ENCODE assay signal across 17 cellular contexts in the genomic region with DNA sequence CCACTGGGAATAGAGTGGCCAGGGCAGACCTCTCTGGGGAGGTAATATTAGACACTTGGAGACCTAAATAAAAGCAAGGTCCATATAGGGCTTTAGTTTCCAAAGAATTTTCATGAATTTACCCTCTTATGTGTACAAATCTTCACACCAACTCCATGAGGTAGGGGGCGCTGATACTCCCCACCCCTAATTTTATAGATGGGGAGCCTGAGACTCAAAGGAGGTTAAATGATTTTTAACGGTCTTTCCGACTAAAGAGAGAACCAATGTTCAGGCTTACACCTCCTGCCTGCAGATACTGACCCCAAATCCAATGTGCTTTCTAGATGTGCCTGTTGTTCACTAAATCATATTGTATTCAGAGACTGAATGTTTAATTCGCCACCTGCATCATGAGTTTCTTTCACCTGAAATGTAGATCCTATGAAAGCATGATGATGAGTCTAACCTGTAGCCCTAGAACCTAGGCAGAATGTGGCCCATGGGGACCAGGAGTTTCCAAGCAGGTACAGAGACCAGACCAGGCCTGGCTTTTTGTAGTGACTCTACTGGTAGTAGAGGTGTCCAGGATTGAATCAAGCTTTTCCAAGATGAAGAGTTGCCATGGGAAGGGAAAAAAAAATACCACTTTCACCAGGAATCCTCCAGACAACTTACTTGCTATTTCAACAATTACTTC. TPM values are rescaled to one million over a fixed set of nuclear protein-coding genes. Genes with fewer than 3 reads are reported as not detected.
A peak's percentile ranks its signal among the peaks of the same experiment; 100 is the strongest.
DNase-seq lines count a peak whose midpoint lies in the region; ATAC-seq and TF ChIP-seq lines count a peak whose summit lies in the region.
"Had no signal": no experiment of that assay in that cellular context is flagged by ENCODE, and none has a peak within 500 bp of the region (broad histone marks: within the 10 kb centered on the region; RNA-seq: fewer than 3 reads in every experiment).

No MANE protein-coding gene starts in this region.

- peak; percentile 8 for DNase-seq in NCI-H1694 (lab: John Stamatoyannopoulos, UW)
- no peak for DNase-seq in NCI-H1694 treated with DMSO at 0.1 percent for 48 hours (lab: John Stamatoyannopoulos, UW)
- no peak for DNase-seq in WTC11 (ENCODE audit: low spot score)
- peak; percentile 25 for DNase-seq in retina
- DNase-seq in NCI-H748 treated with DMSO at 0.1 percent for 48 hours (lab: John Stamatoyannopoulos, UW): no peak
- DNase-seq in AG20443 (ENCODE audit: low spot score): no peak
- DNase-seq: activated CD4-positive, alpha-beta memory T cell treated with anti-CD3 and anti-CD28 coated beads for 36 hours; dermis blood vessel endothelial cell; DMS53; foreskin melanocyte; kidney; midbrain; ovary; stimulated activated CD4-positive, alpha-beta T cell treated with anti-CD3 and anti-CD28 coated beads, Interleukin-12 subunit alpha, Interleukin-12 subunit beta, amount 100 ng/mL, for 4 hours had no signal

- H3K4me3 Mint-ChIP-seq in IgD-negative memory B cell: peak overlapping the region in 1 of 4 donors; percentile 39
- H3K4me3 Mint-ChIP-seq in WTC11: no peak overlapping the region
- H3K4me3 Mint-ChIP-seq: activated CD4-positive, alpha-beta memory T cell treated with anti-CD3 and anti-CD28 coated beads for 36 hours; T-helper 2 cell treated with Interferon-gamma antibody and Interleukin-4, amounts not matched to agents 5 μg/mL and 100 μg/mL, for 36 hours had no signal

- POLR2A ChIA-PET in WTC11 (lab: Charles Lee): no interaction called here

- H3K27me3 Mint-ChIP-seq in IgD-negative memory B cell: peaks cover 47% of the 10 kb centered on the region
- peaks cover 94% of the 10 kb centered on the region for H3K27me3 Mint-ChIP-seq in WTC11 (ENCODE audit: low read depth)

- H3K36me3 Mint-ChIP-seq in IgD-negative memory B cell (no peaks in the 10 kb centered on the region), WTC11 (no peaks in the 10 kb centered on the region)

- H3K27ac Mint-ChIP-seq in IgD-negative memory B cell (peak overlapping the region in 2 of 3 donors; percentile 45 to 67), WTC11 (no peak overlapping the region)
- H3K27ac Mint-ChIP-seq: activated CD4-positive, alpha-beta memory T cell treated with anti-CD3 and anti-CD28 coated beads for 36 hours; T-helper 2 cell treated with Interferon-gamma antibody and Interleukin-4, amounts not matched to agents 5 μg/mL and 100 μg/mL, for 36 hours had no signal

- no peak for ATAC-seq in WTC11
- no peak for ATAC-seq in GM19023 (IDR thresholded peaks at IDR 0.05; ENCODE audit: unreplicated experiment)

- H3K4me1 Mint-ChIP-seq in IgD-negative memory B cell (peaks cover 3 to 5% (median 4%) of the 10 kb centered on the region in 3 donors), WTC11 (peaks cover 31% of the 10 kb centered on the region)

- CTCF ChIA-PET in WTC11 (lab: Charles Lee): no interaction called here

- H3K9me3 Mint-ChIP-seq in IgD-negative memory B cell (peaks cover 0 to 4% (median 0%) of the 10 kb centered on the region in 3 donors), WTC11 (no peaks in the 10 kb centered on the region)
- H3K9me3 Mint-ChIP-seq: activated CD4-positive, alpha-beta memory T cell treated with anti-CD3 and anti-CD28 coated beads for 36 hours; T-helper 2 cell treated with Interferon-gamma antibody and Interleukin-4, amounts not matched to agents 5 μg/mL and 100 μg/mL, for 36 hours had no signal

- TF ChIP-seq CTCF in WTC11 (IDR thresholded peaks at IDR 0.05): peak; percentile 21; the same call in 1 of the 2 replicates

TF ChIP-seq in WTC11, 78 proteins besides CTCF, POLR2A, EP300 and RAD21:
- TF ChIP-seq, protein P1, sequence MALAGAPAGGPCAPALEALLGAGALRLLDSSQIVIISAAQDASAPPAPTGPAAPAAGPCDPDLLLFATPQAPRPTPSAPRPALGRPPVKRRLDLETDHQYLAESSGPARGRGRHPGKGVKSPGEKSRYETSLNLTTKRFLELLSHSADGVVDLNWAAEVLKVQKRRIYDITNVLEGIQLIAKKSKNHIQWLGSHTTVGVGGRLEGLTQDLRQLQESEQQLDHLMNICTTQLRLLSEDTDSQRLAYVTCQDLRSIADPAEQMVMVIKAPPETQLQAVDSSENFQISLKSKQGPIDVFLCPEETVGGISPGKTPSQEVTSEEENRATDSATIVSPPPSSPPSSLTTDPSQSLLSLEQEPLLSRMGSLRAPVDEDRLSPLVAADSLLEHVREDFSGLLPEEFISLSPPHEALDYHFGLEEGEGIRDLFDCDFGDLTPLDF (CRISPR knock-in tag; IDR thresholded peaks at IDR 0.05): no peak
- TF ChIP-seq RORB (CRISPR knock-in tag; IDR thresholded peaks at IDR 0.05): no peak
- TF ChIP-seq, protein P2, sequence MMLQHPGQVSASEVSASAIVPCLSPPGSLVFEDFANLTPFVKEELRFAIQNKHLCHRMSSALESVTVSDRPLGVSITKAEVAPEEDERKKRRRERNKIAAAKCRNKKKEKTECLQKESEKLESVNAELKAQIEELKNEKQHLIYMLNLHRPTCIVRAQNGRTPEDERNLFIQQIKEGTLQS (CRISPR knock-in tag; conservative IDR thresholded peaks at IDR 0.05): no peak
- TF ChIP-seq, protein P3, sequence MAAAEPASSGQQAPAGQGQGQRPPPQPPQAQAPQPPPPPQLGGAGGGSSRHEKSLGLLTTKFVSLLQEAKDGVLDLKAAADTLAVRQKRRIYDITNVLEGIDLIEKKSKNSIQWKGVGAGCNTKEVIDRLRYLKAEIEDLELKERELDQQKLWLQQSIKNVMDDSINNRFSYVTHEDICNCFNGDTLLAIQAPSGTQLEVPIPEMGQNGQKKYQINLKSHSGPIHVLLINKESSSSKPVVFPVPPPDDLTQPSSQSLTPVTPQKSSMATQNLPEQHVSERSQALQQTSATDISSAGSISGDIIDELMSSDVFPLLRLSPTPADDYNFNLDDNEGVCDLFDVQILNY (CRISPR knock-in tag; IDR thresholded peaks at IDR 0.05): no peak

RNA-seq across cellular contexts. Expression of a gene that starts 16.8 kb away (rescaled TPM):
- polyA plus RNA-seq in IgD-negative memory B cell: not detected
- total RNA-seq in WTC11 (2021): not detected in 3 replicates
- total RNA-seq: activated CD4-positive, alpha-beta memory T cell treated with anti-CD3 and anti-CD28 coated beads for 36 hours; dermis blood vessel endothelial cell; kidney; ovary had no signal
- polyA plus RNA-seq: ovary had no signal

Comparison
In these comparisons a context has a peak if more than half of its experiments do, and no peak if none do; other contexts are left out.
1. DNase-seq: peak in NCI-H1694 (single experiment) and retina (single experiment); none in NCI-H1694 treated with DMSO at 0.1 percent for 48 hours (single experiment), WTC11 (single experiment), NCI-H748 treated with DMSO at 0.1 percent for 48 hours (single experiment) and AG20443 (single experiment).